In genomic region chr7:107933386-107934013, GRCh38 we compare ENCODE assay signal across 19 cellular contexts. TPM values are rescaled to one million over a fixed set of nuclear protein-coding genes. Genes with fewer than 3 reads are reported as not detected.
DNase-seq lines count a peak whose midpoint lies in the region; ATAC-seq, FAIRE-seq and TF ChIP-seq lines count a peak whose summit lies in the region.
"Had no signal": no experiment of that assay in that cellular context is flagged by ENCODE, and none has a peak within 500 bp of the region (broad histone marks: within the 10 kb centered on the region; RNA-seq: fewer than 3 reads in every experiment).

No MANE protein-coding gene starts in this region.

- H3K18ac ChIP-seq in H1 (ENCODE audit: extremely low read depth, low read length): no peak overlapping the region

- TF ChIP-seq RAD21 in Ishikawa (IDR thresholded peaks at IDR 0.05; ENCODE audit: low read depth) (no peak), H1 (IDR thresholded peaks at IDR 0.05 in 1 of 2, conservative IDR thresholded peaks at IDR 0.05 in 1 of 2; ENCODE audit: low read depth in 2 of 2, low read length in 2 of 2) (no peak; a peak in 1 of 4 replicates)

- peaks cover 22% of the 10 kb centered on the region for H3K36me3 Mint-ChIP-seq in CD4-positive, alpha-beta T cell (ENCODE audit: low read depth)
- H3K36me3 Mint-ChIP-seq in naive thymus-derived CD8-positive, alpha-beta T cell: peaks cover 0 to 26% (median 7%) of the 10 kb centered on the region in 3 donors

- no peak for TF ChIP-seq POLR2A in H1 (IDR thresholded peaks at IDR 0.05; ENCODE audit: control extremely low read depth in 1 of 2, low read depth in 2 of 2, low read length in 2 of 2)

- H3K23ac ChIP-seq in H1 (ENCODE audit: insufficient read length): no peak overlapping the region

- H3K4me2 ChIP-seq in H1 (ENCODE audit: insufficient read depth in 1 of 2, low read depth in 2 of 2, low read length in 2 of 2) (peak overlapping the region; percentile 22 to 57; a peak in 2 of 4 replicates), MM.1S (ENCODE audit: low read depth, low read length) (no peak overlapping the region)
- H3K4me2 ChIP-seq: KMS-11 had no signal

- H3K4me1 ChIP-seq in H1 (replicated peaks in 1 of 4; ENCODE audit: control insufficient read depth in 3 of 4, insufficient read depth in 4 of 4, low read length in 3 of 4) (peaks cover 7 to 41% (median 21%) of the 10 kb centered on the region in 4 experiments), MM.1S (ENCODE audit: low read length) (no peaks in the 10 kb centered on the region)

- H3K27me3 ChIP-seq in CD4-positive, alpha-beta T cell (ENCODE audit: control insufficient read depth, insufficient read depth, low read length): no peaks in the 10 kb centered on the region
- H3K27me3 ChIP-seq in H1 (replicated peaks in 1 of 4; ENCODE audit: control insufficient read depth in 3 of 4, extremely low read depth in 1 of 4, insufficient read depth in 3 of 4, low read length in 3 of 4) (no peaks in the 10 kb centered on the region; a peak in 3 of 7 replicates), MM.1S (replicated peaks; ENCODE audit: insufficient read depth, low read length) (no peaks in the 10 kb centered on the region)

- no peak for DNase-seq in CD4-positive, alpha-beta T cell
- DNase-seq in H1 (ENCODE audit: low read depth in 1 of 2, low spot score in 2 of 2) (no peak), MM.1S (no peak)
- no peak for DNase-seq in naive thymus-derived CD8-positive, alpha-beta T cell
- DNase-seq: activated CD8-positive, alpha-beta memory T cell treated with anti-CD3 and anti-CD28 coated beads, Interleukin-2, amount 10 ng/mL, durations not matched to agents 7 days and 5 days; activated naive CD4-positive, alpha-beta T cell treated with anti-CD3 and anti-CD28 coated beads for 36 hours; AML-193; DMS153; NCI-H1436 treated with DMSO at 0.1 percent for 48 hours; NCI-H69; retina; stimulated activated CD4-positive, alpha-beta T cell treated with anti-CD3 and anti-CD28 coated beads, Interleukin-4, amount 100 ng/mL, for 24 hours; stimulated activated naive CD4-positive, alpha-beta T cell had no signal

- TF ChIP-seq EP300 in Ishikawa (IDR thresholded peaks at IDR 0.05; ENCODE audit: borderline replicate concordance) (no peak), H1 (IDR thresholded peaks at IDR 0.05; ENCODE audit: borderline replicate concordance in 1 of 2, low read depth in 2 of 2, low read length in 2 of 2) (peak in 1 of 2 experiments; percentile 27; a peak in 1 of 3 replicates)

- no peak overlapping the region for H2BK20ac ChIP-seq in H1 (ENCODE audit: low read length)

- no peaks in the 10 kb centered on the region for H3K9me3 ChIP-seq in CD4-positive, alpha-beta T cell (ENCODE audit: control insufficient read depth, low read length)
- H3K9me3 ChIP-seq in H1 (ENCODE audit: insufficient read depth in 2 of 2, low read depth in 1 of 2, low read length in 1 of 2): no peaks in the 10 kb centered on the region
- no peaks in the 10 kb centered on the region for H3K9me3 ChIP-seq in MM.1S (replicated peaks; ENCODE audit: insufficient read depth, low read length)

- no peaks in the 10 kb centered on the region for H3K79me1 ChIP-seq in H1 (ENCODE audit: low read depth, low read length)

- H2AFZ ChIP-seq in H1 (ENCODE audit: low read length): no peak overlapping the region
- H2AFZ ChIP-seq in MM.1S (ENCODE audit: low read length): no peak overlapping the region

- TF ChIP-seq CTCF in CD4-positive, alpha-beta T cell (IDR thresholded peaks at IDR 0.05): no peak
- TF ChIP-seq CTCF in H1 (IDR thresholded peaks at IDR 0.05; ENCODE audit: control extremely low read depth in 1 of 3, insufficient read depth in 1 of 3, low read depth in 1 of 3, low read length in 3 of 3): no peak
- TF ChIP-seq CTCF in MM.1S (IDR thresholded peaks at IDR 0.05; ENCODE audit: low read length): no peak

- no peaks in the 10 kb centered on the region for H4K20me1 ChIP-seq in H1 (replicated peaks in 1 of 2; ENCODE audit: control insufficient read depth in 1 of 2, insufficient read depth in 2 of 2, low read length in 2 of 2)
- no peaks in the 10 kb centered on the region for H4K20me1 ChIP-seq in MM.1S (ENCODE audit: insufficient read depth, low read length)

- no peak overlapping the region for H2BK12ac ChIP-seq in H1 (ENCODE audit: low read depth, low read length)

- H3K36me3 ChIP-seq in H1 (ENCODE audit: control insufficient read depth in 2 of 4, insufficient read depth in 4 of 4, low read length in 3 of 4): peaks cover 0 to 43% (median 4%) of the 10 kb centered on the region in 4 experiments; a peak in 5 of 8 replicates
- H3K36me3 ChIP-seq in MM.1S (replicated peaks; ENCODE audit: insufficient read depth, low read length): no peaks in the 10 kb centered on the region

- H3K27ac ChIP-seq in CD4-positive, alpha-beta T cell (ENCODE audit: low read depth, low read length): no peak overlapping the region
- no peak overlapping the region for H3K27ac ChIP-seq in H1 (ENCODE audit: low read depth, low read length)
- no peak overlapping the region for H3K27ac ChIP-seq in MM.1S (ENCODE audit: low read length)
- H3K27ac ChIP-seq: KMS-11 had no signal

- ATAC-seq in CD4-positive, alpha-beta T cell (ENCODE audit: poor library complexity): no peak
- no peak for ATAC-seq in naive thymus-derived CD8-positive, alpha-beta T cell
- ATAC-seq in HG02642 (IDR thresholded peaks at IDR 0.05; ENCODE audit: poor library complexity, unreplicated experiment) (no peak), HG03045 (IDR thresholded peaks at IDR 0.05; ENCODE audit: unreplicated experiment) (no peak), HG03342 (IDR thresholded peaks at IDR 0.05; ENCODE audit: unreplicated experiment) (no peak)
- ATAC-seq: activated CD8-positive, alpha-beta memory T cell treated with anti-CD3 and anti-CD28 coated beads, Interleukin-2, amount 10 ng/mL, durations not matched to agents 7 days and 5 days; Right ventricle myocardium inferior had no signal

- H4K8ac ChIP-seq in H1 (ENCODE audit: extremely low read depth, insufficient read depth, low read length): no peak overlapping the region

- H2BK120ac ChIP-seq in H1 (replicated peaks; ENCODE audit: low read depth, low read length): no peak overlapping the region

- peak; percentile 28 for FAIRE-seq in H1 (lab: Jason Lieb, UNC)

- intact Hi-C loops in CD4-positive, alpha-beta T cell (cut with DNase I, micrococcal nuclease): no loop called here

- H3K4me1 Mint-ChIP-seq in CD4-positive, alpha-beta T cell (ENCODE audit: low read depth): peaks cover 18% of the 10 kb centered on the region
- H3K4me1 Mint-ChIP-seq in naive thymus-derived CD8-positive, alpha-beta T cell: peaks cover 7 to 24% (median 16%) of the 10 kb centered on the region in 4 donors
- H3K4me1 Mint-ChIP-seq: activated CD8-positive, alpha-beta memory T cell treated with anti-CD3 and anti-CD28 coated beads, Interleukin-2, amount 10 ng/mL, durations not matched to agents 7 days and 5 days had no signal

- H3K4ac ChIP-seq in H1 (replicated peaks; ENCODE audit: insufficient read length, low read depth, low read length): no peak overlapping the region

- POLR2A ChIA-PET in CD4-positive, alpha-beta T cell (lab: Charles Lee): no interaction called here
- POLR2A ChIA-PET in H1 (lab: Charles Lee; ENCODE audit: partially characterized antibody): interaction anchor here (0.6 to 4.8 kb wide), 7 partner anchors 10 to 108 kb away, joined by 3 to 36 read pairs (median 5); partner anchors contain the start of gene LAMB1
- POLR2A ChIA-PET in naive thymus-derived CD8-positive, alpha-beta T cell (lab: Charles Lee): no interaction called here

- H3F3A ChIP-seq in MM.1S (ENCODE audit: insufficient read depth, low read length): no peaks in the 10 kb centered on the region

- H3K79me2 ChIP-seq in H1 (ENCODE audit: control insufficient read depth in 1 of 2, insufficient read depth in 2 of 2, low read length in 2 of 2): no peaks in the 10 kb centered on the region
- no peaks in the 10 kb centered on the region for H3K79me2 ChIP-seq in MM.1S (ENCODE audit: low read length)

- peak overlapping the region in 1 of 4 experiments; percentile 15; a peak in 1 of 8 replicates for H3K4me3 ChIP-seq in H1 (ENCODE audit: extremely low read depth in 1 of 4, insufficient read depth in 2 of 4, low read depth in 3 of 4, low read length in 4 of 4)
- H3K4me3 ChIP-seq in MM.1S (ENCODE audit: low read length): no peak overlapping the region

- no peaks in the 10 kb centered on the region for H3K9me3 Mint-ChIP-seq in CD4-positive, alpha-beta T cell
- no peaks in the 10 kb centered on the region for H3K9me3 Mint-ChIP-seq in naive thymus-derived CD8-positive, alpha-beta T cell
- H3K9me3 Mint-ChIP-seq: activated naive CD4-positive, alpha-beta T cell treated with anti-CD3 and anti-CD28 coated beads for 36 hours had no signal

- no peaks in the 10 kb centered on the region for H3K27me3 Mint-ChIP-seq in CD4-positive, alpha-beta T cell
- no peaks in the 10 kb centered on the region for H3K27me3 Mint-ChIP-seq in naive thymus-derived CD8-positive, alpha-beta T cell
- H3K27me3 Mint-ChIP-seq: activated CD8-positive, alpha-beta memory T cell treated with anti-CD3 and anti-CD28 coated beads, Interleukin-2, amount 10 ng/mL, durations not matched to agents 7 days and 5 days had no signal

- no peak overlapping the region for H2BK5ac ChIP-seq in H1 (ENCODE audit: low read depth, low read length)

- H3K9me2 ChIP-seq in MM.1S (replicated peaks; ENCODE audit: insufficient read depth, low read length): no peaks in the 10 kb centered on the region

- no peak overlapping the region for H2BK15ac ChIP-seq in H1 (ENCODE audit: low read length)

- H4K91ac ChIP-seq in H1 (replicated peaks; ENCODE audit: insufficient read length, low read length): no peak overlapping the region

- H3K9ac ChIP-seq in H1 (replicated peaks in 1 of 4; ENCODE audit: extremely low read depth in 1 of 4, low read depth in 3 of 4, low read length in 3 of 4) (no peak overlapping the region), MM.1S (ENCODE audit: low read length) (no peak overlapping the region)
- H3K9ac ChIP-seq: KMS-11 had no signal

- WGBS in H1 (ENCODE audit: extremely low coverage in 1 of 2, insufficient coverage in 1 of 2, insufficient read length in 1 of 2, insufficient replicate concordance in 2 of 2, low coverage in 1 of 2, low lambda C conversion rate in 2 of 2, missing lambda C conversion rate in 1 of 2), 2 experiments: 6% methylated on average over 6 of the region's 6 CpGs; no CpG with 5 or more reads in 1 of the 2 experiments

- H3K4me3 Mint-ChIP-seq in CD4-positive, alpha-beta T cell: no peak overlapping the region
- H3K4me3 Mint-ChIP-seq in naive thymus-derived CD8-positive, alpha-beta T cell: peak overlapping the region in 1 of 10 donors; percentile 34
- H3K4me3 Mint-ChIP-seq: activated CD8-positive, alpha-beta memory T cell treated with anti-CD3 and anti-CD28 coated beads, Interleukin-2, amount 10 ng/mL, durations not matched to agents 7 days and 5 days; activated naive CD4-positive, alpha-beta T cell treated with anti-CD3 and anti-CD28 coated beads for 36 hours had no signal

- H2AK5ac ChIP-seq in H1 (ENCODE audit: low read depth, low read length): no peak overlapping the region

- CTCF ChIA-PET in CD4-positive, alpha-beta T cell (lab: Charles Lee): interaction anchor here (1.1 kb wide), 1 partner anchor 14 kb away, joined by 3 read pairs; no protein-coding TSS in a partner anchor
- CTCF ChIA-PET in H1 (lab: Charles Lee; ENCODE audit: partially characterized antibody): interaction anchor here (0.8 to 1.8 kb wide), 7 partner anchors 10 to 77 kb away, joined by 3 to 7 read pairs (median 3); no protein-coding TSS in a partner anchor

- H3K27ac Mint-ChIP-seq in CD4-positive, alpha-beta T cell: peak overlapping the region; percentile 32
- peak overlapping the region in 8 of 10 donors; percentile 20 to 71 (median 37) for H3K27ac Mint-ChIP-seq in naive thymus-derived CD8-positive, alpha-beta T cell
- H3K27ac Mint-ChIP-seq: activated CD8-positive, alpha-beta memory T cell treated with anti-CD3 and anti-CD28 coated beads, Interleukin-2, amount 10 ng/mL, durations not matched to agents 7 days and 5 days; activated naive CD4-positive, alpha-beta T cell treated with anti-CD3 and anti-CD28 coated beads for 36 hours had no signal

- peak overlapping the region; percentile 61 for H4K5ac ChIP-seq in H1 (ENCODE audit: insufficient read length, low read depth, low read length)

- H3K56ac ChIP-seq in H1 (replicated peaks; ENCODE audit: insufficient read length, low read depth, low read length): no peak overlapping the region

- H3K14ac ChIP-seq in H1 (ENCODE audit: insufficient read length): no peak overlapping the region

- no peaks in the 10 kb centered on the region for H3K23me2 ChIP-seq in H1 (ENCODE audit: low read depth, low read length)

RNA-seq across cellular contexts. Expression of gene DLD, which starts 42.5 kb away (rescaled TPM):
- 10 to 100 TPM; 74.3 to 74.9 TPM for total RNA-seq in CD4-positive, alpha-beta T cell
- 63.7 and 71.4 TPM in 2 replicates for total RNA-seq in H1 (2021; fragmentation: NEBNext Ultra II Directional; extraction: Animal tissue kit (Norgen Biotek cat#: 25700))
- polyA plus RNA-seq in H1 (2011; rRNA removed): 67.8 and 88.5 TPM in 2 replicates
- polyA plus RNA-seq in H1 (2011; cell fraction: cytosol; rRNA removed): 97.4 TPM
- 21.0 TPM for polyA plus RNA-seq in H1 (2011; cell fraction: nucleus; rRNA removed)
- 69.3 to 114 TPM (median 88.5 TPM) in 4 replicates for polyA plus RNA-seq in H1 (2012, experiment 1 of 2)
- polyA plus RNA-seq in H1 (2012, experiment 2 of 2): 10.2 TPM
- 67.9 TPM for polyA plus RNA-seq in H1 (2013, experiment 1 of 2)
- polyA plus RNA-seq in H1 (2013, experiment 2 of 2): 73.0 TPM
- 114 and 116 TPM in 2 replicates for polyA minus RNA-seq in H1 (2011; rRNA and poly(A)+ RNA removed)
- polyA minus RNA-seq in H1 (2011; cell fraction: cytosol; rRNA and poly(A)+ RNA removed): 37.8 TPM
- polyA minus RNA-seq in H1 (2011; cell fraction: nucleus; rRNA and poly(A)+ RNA removed): 42.0 TPM
- 10 to 100 TPM; 50.3 to 56.0 TPM for total RNA-seq in naive thymus-derived CD8-positive, alpha-beta T cell
- 10 to 100 TPM; 70.1 to 72.1 (median 71.4) TPM for polyA plus RNA-seq in naive thymus-derived CD8-positive, alpha-beta T cell
